In the genomic region with DNA sequence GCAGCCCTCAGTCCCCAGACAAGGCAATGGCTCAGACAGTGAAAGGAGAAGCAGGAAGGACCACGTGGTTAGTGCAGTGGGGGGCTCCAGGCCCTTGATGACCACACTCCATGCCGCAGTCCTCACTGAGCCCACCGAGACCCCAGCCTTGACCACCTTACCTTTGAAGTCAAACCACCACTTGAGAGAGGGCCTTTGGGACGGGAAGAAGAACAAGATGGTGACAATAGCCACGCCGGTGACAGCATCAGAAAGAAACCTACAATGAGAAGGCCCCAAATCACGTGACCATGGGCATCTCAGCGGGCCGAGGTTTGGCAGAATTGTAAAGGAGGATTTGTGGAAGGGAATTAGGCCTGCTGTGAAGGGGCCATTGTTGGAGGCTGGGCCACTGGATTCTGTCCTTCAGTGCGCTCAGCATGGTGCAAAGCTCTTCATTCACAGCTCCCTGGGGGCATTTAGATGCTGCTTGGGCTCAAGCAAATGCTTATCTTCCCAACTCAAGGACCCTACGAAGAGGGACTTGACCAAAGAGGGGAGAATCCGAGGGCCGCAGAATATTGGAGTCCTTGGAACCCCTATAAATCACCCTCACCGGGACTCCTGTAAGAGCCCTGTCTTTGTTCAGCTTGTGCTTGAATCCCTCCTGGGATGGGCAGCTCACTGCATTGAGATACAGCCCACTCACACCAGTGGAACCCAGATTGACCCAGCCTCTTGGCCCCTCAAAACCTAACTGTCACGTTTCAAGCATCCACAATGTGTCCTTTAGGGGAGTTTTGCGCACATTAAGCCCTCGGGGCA, we compare ENCODE assay signal across 28 cellular contexts. TPM values are rescaled to one million over a fixed set of nuclear protein-coding genes. Genes with fewer than 3 reads are reported as not detected.
DNase-seq lines count a peak whose midpoint lies in the region; ATAC-seq, FAIRE-seq and TF ChIP-seq lines count a peak whose summit lies in the region.
"Had no signal": no experiment of that assay in that cellular context is flagged by ENCODE, and none has a peak within 500 bp of the region (broad histone marks: within the 10 kb centered on the region; RNA-seq: fewer than 3 reads in every experiment).

No MANE protein-coding gene starts in this region.

- TF ChIP-seq EP300 in A549 (IDR thresholded peaks at IDR 0.05), result no peak
- TF ChIP-seq EP300 in Ishikawa (IDR thresholded peaks at IDR 0.05; ENCODE audit: borderline replicate concordance), result no peak

- no peak for FAIRE-seq in A549 (lab: Jason Lieb, UNC)
- FAIRE-seq in kidney (lab: Jason Lieb, UNC), result no peak
- FAIRE-seq: GM12891, pancreas had no signal

- POLR2A ChIA-PET in A549 (lab: Yijun Ruan, JAX), result no interaction called here

- H3K36me3 ChIP-seq in mucosa of descending colon (ENCODE audit: low read depth) (no peaks in the 10 kb centered on the region), kidney (ENCODE audit: control insufficient read depth in 1 of 2, insufficient read depth in 2 of 2, low read length in 2 of 2) (peaks cover 12 to 16% of the 10 kb centered on the region in 2 donors)
- H3K36me3 ChIP-seq: pancreas, SJSA1, suprapubic skin had no signal

- DNase-seq in A549 (ENCODE audit: low read depth in 1 of 2, low spot score in 1 of 2) (no peak), ecto neural progenitor cell (ENCODE audit: low spot score) (peak; percentile 88), mesenteric fat pad (ENCODE audit: low spot score) (peak; percentile 77), LoVo (ENCODE audit: low spot score) (no peak), NCI-H526 treated with DMSO at 0.1 percent for 48 hours (lab: John Stamatoyannopoulos, UW) (no peak), mucosa of descending colon (no peak), kidney (no peak)
- DNase-seq: ACHN; activated B cell treated with CpG ODN at 0.5 μM for 24 hours; activated CD8-positive, alpha-beta memory T cell treated with anti-CD3 and anti-CD28 coated beads for 24 hours; activated naive CD8-positive, alpha-beta T cell treated with anti-CD3 and anti-CD28 coated beads, Interleukin-2, amount 10 ng/mL, durations not matched to agents 7 days and 5 days; DMS 273 treated with DMSO at 0.1 percent for 48 hours; foreskin melanocyte; GF-D8; MM.1S; NCI-H2081 treated with DMSO at 0.1 percent for 48 hours; pancreas; PC-9; stimulated activated CD4-positive, alpha-beta T cell treated with anti-CD3 and anti-CD28 coated beads, Interleukin-4, amount 100 ng/mL, for 24 hours had no signal

- ATAC-seq in A549 (no peak), mucosa of descending colon (no peak)
- ATAC-seq: pancreas had no signal

- no peak overlapping the region for H3K4me2 ChIP-seq in A549
- H3K4me2 ChIP-seq: PC-9 had no signal

- H3K27ac ChIP-seq in A549 (no peak overlapping the region), kidney (ENCODE audit: low read depth in 2 of 2, low read length in 2 of 2) (no peak overlapping the region)
- H3K27ac ChIP-seq: coronary artery, pancreas, PC-9, SJSA1, skin epidermis, suprapubic skin had no signal

- no peak overlapping the region for H3K9ac ChIP-seq in kidney (ENCODE audit: low read length in 2 of 2)

- TF ChIP-seq RAD21 in A549 (conservative IDR thresholded peaks at IDR 0.05 in 1 of 2, IDR thresholded peaks at IDR 0.05 in 1 of 2) (no peak), Ishikawa (IDR thresholded peaks at IDR 0.05; ENCODE audit: low read depth) (no peak)

- H3K9me3 ChIP-seq in A549, result no peaks in the 10 kb centered on the region
- no peaks in the 10 kb centered on the region for H3K9me3 ChIP-seq in mucosa of descending colon
- no peaks in the 10 kb centered on the region for H3K9me3 ChIP-seq in kidney (ENCODE audit: control insufficient read depth in 1 of 2, low read length in 2 of 2)
- H3K9me3 ChIP-seq: pancreas, SJSA1, suprapubic skin had no signal

- H3K4me3 ChIP-seq in A549, result no peak overlapping the region
- no peak overlapping the region for H3K4me3 ChIP-seq in mucosa of descending colon
- H3K4me3 ChIP-seq in kidney (ENCODE audit: low read length in 2 of 2), result no peak overlapping the region
- H3K4me3 ChIP-seq: coronary artery, pancreas, PC-9, SJSA1, skin epidermis, suprapubic skin had no signal

- no peaks in the 10 kb centered on the region for H3K4me1 ChIP-seq in A549
- H3K4me1 ChIP-seq in mucosa of descending colon (ENCODE audit: low read depth), result no peaks in the 10 kb centered on the region
- H3K4me1 ChIP-seq in kidney (ENCODE audit: control insufficient read depth in 1 of 2, insufficient read depth in 1 of 2, low read depth in 1 of 2, low read length in 2 of 2), result no peaks in the 10 kb centered on the region
- H3K4me1 ChIP-seq: pancreas, SJSA1, suprapubic skin had no signal

- CTCF ChIA-PET in A549 (lab: Yijun Ruan, JAX), result interaction anchor here (2.0 kb wide), 1 partner anchor 10 kb away, joined by 5 read pairs; no protein-coding TSS in a partner anchor

- TF ChIP-seq CTCF in A549 (IDR thresholded peaks at IDR 0.05) (no peak), mucosa of descending colon (IDR thresholded peaks at IDR 0.05) (no peak), kidney (IDR thresholded peaks at IDR 0.05; ENCODE audit: borderline replicate concordance, extremely low read depth, insufficient read depth) (no peak)

- intact Hi-C loops in mucosa of descending colon (cut with DNase I, micrococcal nuclease) (no loop called here), kidney (cut with DNase I) (no loop called here)

- 37% methylated on average over 17 of the region's 17 CpGs for WGBS in A549 (ENCODE audit: missing lambda C conversion rate)

- no peak for TF ChIP-seq POLR2A in A549 (IDR thresholded peaks at IDR 0.05; ENCODE audit: low read length)

TF ChIP-seq in A549, 52 proteins besides CTCF, POLR2A, EP300 and RAD21:
- TF ChIP-seq ZNF302 (CRISPR knock-in tag; IDR thresholded peaks at IDR 0.05), result no peak
- TF ChIP-seq, protein P1, sequence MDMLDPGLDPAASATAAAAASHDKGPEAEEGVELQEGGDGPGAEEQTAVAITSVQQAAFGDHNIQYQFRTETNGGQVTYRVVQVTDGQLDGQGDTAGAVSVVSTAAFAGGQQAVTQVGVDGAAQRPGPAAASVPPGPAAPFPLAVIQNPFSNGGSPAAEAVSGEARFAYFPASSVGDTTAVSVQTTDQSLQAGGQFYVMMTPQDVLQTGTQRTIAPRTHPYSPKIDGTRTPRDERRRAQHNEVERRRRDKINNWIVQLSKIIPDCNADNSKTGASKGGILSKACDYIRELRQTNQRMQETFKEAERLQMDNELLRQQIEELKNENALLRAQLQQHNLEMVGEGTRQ (IDR thresholded peaks at IDR 0.05), result peak; percentile 21; the same call in 1 of the 2 replicates

TF ChIP-seq in Ishikawa, 13 proteins besides CTCF, POLR2A, EP300 and RAD21:
- TF ChIP-seq NFIC (IDR thresholded peaks at IDR 0.05), result no peak
- TF ChIP-seq, protein P2, sequence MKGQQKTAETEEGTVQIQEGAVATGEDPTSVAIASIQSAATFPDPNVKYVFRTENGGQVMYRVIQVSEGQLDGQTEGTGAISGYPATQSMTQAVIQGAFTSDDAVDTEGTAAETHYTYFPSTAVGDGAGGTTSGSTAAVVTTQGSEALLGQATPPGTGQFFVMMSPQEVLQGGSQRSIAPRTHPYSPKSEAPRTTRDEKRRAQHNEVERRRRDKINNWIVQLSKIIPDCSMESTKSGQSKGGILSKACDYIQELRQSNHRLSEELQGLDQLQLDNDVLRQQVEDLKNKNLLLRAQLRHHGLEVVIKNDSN (IDR thresholded peaks at IDR 0.05), result peak; percentile 20; the same call in 1 of the 2 replicates
- TF ChIP-seq TEAD4 (IDR thresholded peaks at IDR 0.05), result no peak

RNA-seq across cellular contexts. Expression of gene OCSTAMP, which starts 33.2 kb away (rescaled TPM):
- polyA plus RNA-seq in A549 (2011; rRNA removed) (not detected in 2 replicates), A549 (2017; fragmentation: RNase III; extraction: RNeasy Plus Mini Kit Qiagen cat#74134 plus additional on column Dnase treatment) (not detected in 3 replicates), kidney (ENCODE audit: insufficient read depth, low read depth, low replicate concordance) (not detected)
- polyA plus RNA-seq in A549 (2012; cell fraction: cytosol; rRNA removed), result not detected in 2 replicates
- polyA plus RNA-seq in A549 (2012; cell fraction: nucleus; rRNA removed), result not detected in 2 replicates
- polyA minus RNA-seq in A549 (2011; rRNA and poly(A)+ RNA removed), result not detected in 2 replicates
- total RNA-seq in mesenteric fat pad (not detected), mucosa of descending colon (not detected), kidney (not detected)
- total RNA-seq: activated B cell treated with CpG ODN at 0.5 μM for 24 hours; activated naive CD8-positive, alpha-beta T cell treated with anti-CD3 and anti-CD28 coated beads, Interleukin-2, amount 10 ng/mL, durations not matched to agents 7 days and 5 days; liver; myocyte; pancreas; PC-9; SJSA1; suprapubic skin; T-helper 2 cell treated with Interferon-gamma antibody and Interleukin-4, amounts not matched to agents 100 ng/mL and 5 ng/mL, for 36 hours had no signal
- polyA plus RNA-seq: liver, pancreas had no signal

Comparison
In these comparisons a context has a peak if more than half of its experiments do, and no peak if none do; other contexts are left out.
1. DNase-seq: peak in ecto neural progenitor cell (single experiment) and mesenteric fat pad (single experiment); none in A549 (0 of 2), LoVo (single experiment), NCI-H526 treated with DMSO at 0.1 percent for 48 hours (single experiment), mucosa of descending colon (0 of 3) and kidney (single experiment).